In the genomic region with DNA sequence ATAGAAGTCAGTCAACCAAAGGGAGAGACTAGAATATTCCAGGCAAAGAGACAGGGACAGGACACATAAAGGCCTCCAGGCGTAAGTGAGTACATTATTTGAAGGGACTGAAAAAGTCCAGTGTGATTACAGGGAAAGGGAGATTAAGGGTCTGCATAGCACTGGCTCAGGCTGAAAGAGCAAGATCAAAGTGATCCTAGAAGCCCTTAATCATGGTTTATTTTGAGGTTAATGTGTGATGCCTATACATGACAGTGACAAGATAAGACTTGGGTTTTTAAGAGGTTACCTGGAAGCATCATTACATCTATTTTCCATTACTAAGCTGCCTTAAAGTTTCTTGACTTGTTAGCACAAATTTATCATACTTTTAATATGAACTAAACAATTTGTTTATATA, we compare ENCODE assay signal across 20 cellular contexts. TPM values are rescaled to one million over a fixed set of nuclear protein-coding genes. Genes with fewer than 3 reads are reported as not detected.
A peak's percentile ranks its signal among the peaks of the same experiment; 100 is the strongest.
DNase-seq lines count a peak whose midpoint lies in the region; ATAC-seq, FAIRE-seq and TF ChIP-seq lines count a peak whose summit lies in the region.
"Had no signal": no experiment of that assay in that cellular context is flagged by ENCODE, and none has a peak within 500 bp of the region (broad histone marks: within the 10 kb centered on the region; RNA-seq: fewer than 3 reads in every experiment).

No MANE protein-coding gene starts in this region.

- no peak overlapping the region for H3K4me3 Mint-ChIP-seq in activated CD4-positive, alpha-beta T cell treated with anti-CD3 and anti-CD28 coated beads for 36 hours
- H3K4me3 Mint-ChIP-seq: CD4-positive, CD25-positive, alpha-beta regulatory T cell had no signal

- POLR2A ChIA-PET in activated CD4-positive, alpha-beta T cell treated with anti-CD3 and anti-CD28 coated beads for 36 hours (lab: Charles Lee) = no interaction called here

- WGBS in right cardiac atrium = 83% methylated on average over 1 of the region's 1 CpG

- no peak for DNase-seq in activated CD4-positive, alpha-beta T cell treated with anti-CD3 and anti-CD28 coated beads for 36 hours
- DNase-seq in activated CD4-positive, alpha-beta T cell treated with anti-CD3 and anti-CD28 coated beads for 4 hours = no peak
- no peak for DNase-seq in right cardiac atrium
- no peak for DNase-seq in right atrium auricular region (ENCODE audit: low spot score)
- peak; percentile 51 for DNase-seq in islet precursor cell
- no peak for DNase-seq in cerebellum (ENCODE audit: low spot score)
- no peak for DNase-seq in urothelium cell line (ENCODE audit: low spot score)
- no peak for DNase-seq in iPS-NIHi11 (ENCODE audit: low spot score)
- DNase-seq: BE2C; CD4-positive, CD25-positive, alpha-beta regulatory T cell; COR-L47; GDM1; NCI-H1105; NCI-H2081; NCI-H2171 treated with DMSO at 0.1 percent for 48 hours; NCI-H446 treated with DMSO at 0.1 percent for 48 hours; NCI-H69; RPMI8226 had no signal

- H3K27me3 Mint-ChIP-seq in activated CD4-positive, alpha-beta T cell treated with anti-CD3 and anti-CD28 coated beads for 36 hours = no peaks in the 10 kb centered on the region
- H3K27me3 Mint-ChIP-seq: CD4-positive, CD25-positive, alpha-beta regulatory T cell had no signal

- no peak for TF ChIP-seq CTCF in right atrium auricular region (IDR thresholded peaks at IDR 0.05)

- H3K36me3 Mint-ChIP-seq in activated CD4-positive, alpha-beta T cell treated with anti-CD3 and anti-CD28 coated beads for 36 hours (ENCODE audit: low read depth) = peaks cover 43% of the 10 kb centered on the region

- peaks cover 2% of the 10 kb centered on the region for H3K4me1 ChIP-seq in right cardiac atrium (ENCODE audit: control insufficient read depth, insufficient read depth, low read length)
- no peaks in the 10 kb centered on the region for H3K4me1 ChIP-seq in right atrium auricular region
- H3K4me1 ChIP-seq: BE2C had no signal

- peaks cover 14% of the 10 kb centered on the region for H3K36me3 ChIP-seq in right atrium auricular region
- H3K36me3 ChIP-seq: BE2C had no signal

- H3K9me3 Mint-ChIP-seq in activated CD4-positive, alpha-beta T cell treated with anti-CD3 and anti-CD28 coated beads for 36 hours (ENCODE audit: low read depth) = peaks cover 11% of the 10 kb centered on the region

- intact Hi-C loops in activated CD4-positive, alpha-beta T cell treated with anti-CD3 and anti-CD28 coated beads for 36 hours (cut with DNase I, micrococcal nuclease) = no loop called here
- intact Hi-C loops in right cardiac atrium (cut with DNase I) = no loop called here

- FAIRE-seq in urothelium cell line (lab: Jason Lieb, UNC) = no peak
- FAIRE-seq: A204.1, H54 had no signal

- peaks cover 4% of the 10 kb centered on the region for H3K9me3 ChIP-seq in right cardiac atrium (ENCODE audit: control insufficient read depth, low read length)
- H3K9me3 ChIP-seq in right atrium auricular region = peaks cover 5 to 13% of the 10 kb centered on the region in 2 donors
- H3K9me3 ChIP-seq: BE2C had no signal

- H3K27ac Mint-ChIP-seq in activated CD4-positive, alpha-beta T cell treated with anti-CD3 and anti-CD28 coated beads for 36 hours = no peak overlapping the region
- H3K27ac Mint-ChIP-seq: CD4-positive, CD25-positive, alpha-beta regulatory T cell had no signal

- H3K4me3 ChIP-seq in right cardiac atrium (ENCODE audit: low read length) = no peak overlapping the region
- no peak overlapping the region for H3K4me3 ChIP-seq in right atrium auricular region

- H3K27me3 ChIP-seq in right cardiac atrium (ENCODE audit: control insufficient read depth, insufficient read depth) (no peaks in the 10 kb centered on the region), right atrium auricular region (no peaks in the 10 kb centered on the region)
- H3K27me3 ChIP-seq: BE2C had no signal

- CTCF ChIA-PET in activated CD4-positive, alpha-beta T cell treated with anti-CD3 and anti-CD28 coated beads for 36 hours (lab: Charles Lee) = interaction anchor here (1.4 to 2.1 kb wide), 2 partner anchors 12 to 15 kb away, joined by 5 to 6 read pairs; no protein-coding TSS in a partner anchor

- H3K27ac ChIP-seq in right cardiac atrium (ENCODE audit: low read length) (peak overlapping the region; percentile 37), right atrium auricular region (no peak overlapping the region)

- ATAC-seq in activated CD4-positive, alpha-beta T cell treated with anti-CD3 and anti-CD28 coated beads for 36 hours = peak; percentile 30
- no peak for ATAC-seq in right cardiac atrium

- peaks cover 4% of the 10 kb centered on the region for H3K4me1 Mint-ChIP-seq in activated CD4-positive, alpha-beta T cell treated with anti-CD3 and anti-CD28 coated beads for 36 hours

RNA-seq across cellular contexts. Expression of a gene that starts 25.8 kb away (rescaled TPM):
- total RNA-seq in activated CD4-positive, alpha-beta T cell treated with anti-CD3 and anti-CD28 coated beads for 36 hours = 10 to 100 TPM in 1 of 2 experiments, 1 to 10 TPM in 1; 9.3 to 10.2 TPM
- total RNA-seq in right cardiac atrium (10 to 100 TPM; 10.9 to 13.7 (median 13.0) TPM), right atrium auricular region (10 to 100 TPM; 10.5 to 19.9 TPM), cerebellum (39.8 TPM)
- polyA plus RNA-seq in right cardiac atrium = 4.2 TPM

RNA-seq across cellular contexts. Expression of a gene that starts 26.0 kb away (rescaled TPM):
- 10 to 100 TPM; 48.0 to 56.8 TPM for total RNA-seq in activated CD4-positive, alpha-beta T cell treated with anti-CD3 and anti-CD28 coated beads for 36 hours
- total RNA-seq in right cardiac atrium = 1 to 10 TPM; 6.5 to 7.9 (median 7.1) TPM
- polyA plus RNA-seq in right cardiac atrium = 1.9 TPM
- 1 to 10 TPM; 3.7 to 5.0 TPM for total RNA-seq in right atrium auricular region
- 24.7 TPM for total RNA-seq in cerebellum

RNA-seq across cellular contexts. Expression of a gene that starts 59.2 kb away (rescaled TPM):
- not detected for total RNA-seq in activated CD4-positive, alpha-beta T cell treated with anti-CD3 and anti-CD28 coated beads for 36 hours
- total RNA-seq in right cardiac atrium (not detected), right atrium auricular region (under 1 TPM in 1 of 2 donors, not detected in 1; 0.24 TPM), cerebellum (0.18 TPM)
- polyA plus RNA-seq in right cardiac atrium = 0.05 TPM
- total RNA-seq: CD4-positive, CD25-positive, alpha-beta regulatory T cell had no signal
